17 cellular contexts compared by ENCODE assay signal in the genomic region with DNA sequence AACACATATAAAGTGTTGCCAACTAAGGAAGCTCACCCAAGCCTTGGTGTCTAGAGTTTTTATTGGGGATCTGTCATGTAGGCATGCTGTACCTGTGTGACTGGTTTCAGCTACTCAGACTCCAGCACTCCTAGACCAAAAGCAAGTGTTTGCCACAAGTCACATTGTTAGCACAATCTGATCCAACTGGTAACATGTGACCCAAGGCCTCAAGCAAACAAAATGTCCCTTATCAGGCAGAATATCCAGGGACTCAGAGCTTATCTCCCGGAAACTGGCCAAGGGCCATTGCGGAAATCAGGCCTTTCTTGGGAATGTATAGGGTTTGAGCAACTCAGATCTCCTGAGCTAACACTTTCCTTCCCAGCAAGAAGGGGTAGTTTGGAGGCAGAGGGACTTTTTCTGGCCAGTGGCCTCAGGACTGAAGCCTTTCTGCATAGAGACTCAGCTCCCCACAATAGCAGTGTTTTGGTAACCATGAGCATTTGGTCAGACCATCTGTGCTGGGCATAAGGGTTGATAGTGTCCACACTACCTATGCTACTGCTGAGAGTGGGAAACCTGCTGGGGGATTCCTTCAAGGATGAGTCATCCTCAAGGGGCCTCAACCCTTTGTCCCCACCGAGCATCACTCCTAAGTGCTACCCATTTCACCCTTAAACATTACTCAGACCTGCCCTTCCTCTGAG. TPM values are rescaled to one million over a fixed set of nuclear protein-coding genes. Genes with fewer than 3 reads are reported as not detected.
DNase-seq lines count a peak whose midpoint lies in the region; ATAC-seq and TF ChIP-seq lines count a peak whose summit lies in the region.
"Had no signal": no experiment of that assay in that cellular context is flagged by ENCODE, and none has a peak within 500 bp of the region (broad histone marks: within the 10 kb centered on the region; RNA-seq: fewer than 3 reads in every experiment).

No MANE protein-coding gene starts in this region.

- no peaks in the 10 kb centered on the region for H3K9me3 Mint-ChIP-seq in endodermal cell
- no peaks in the 10 kb centered on the region for H3K9me3 Mint-ChIP-seq in activated naive CD4-positive, alpha-beta T cell treated with anti-CD3 and anti-CD28 coated beads for 36 hours
- H3K9me3 Mint-ChIP-seq: activated T-cell treated with anti-CD3 and anti-CD28 coated beads, Interleukin-2, amount 50 U/mL, for 4 hours; mesothelial cell of epicardium had no signal

- peak overlapping the region; percentile 96 for H3K27ac ChIP-seq in C4-2B
- H3K27ac ChIP-seq in right lobe of liver, result no peak overlapping the region
- H3K27ac ChIP-seq in endodermal cell (ENCODE audit: low read depth, low read length), result no peak overlapping the region
- H3K27ac ChIP-seq: thoracic aorta had no signal

- H3K4me3 ChIP-seq in right lobe of liver (no peak overlapping the region), endodermal cell (ENCODE audit: low read length) (no peak overlapping the region)
- H3K4me3 ChIP-seq: thoracic aorta had no signal

- H3K36me3 ChIP-seq in right lobe of liver, result no peaks in the 10 kb centered on the region
- H3K36me3 ChIP-seq in endodermal cell (ENCODE audit: control insufficient read depth, insufficient read depth, low read length), result no peaks in the 10 kb centered on the region
- H3K36me3 ChIP-seq: thoracic aorta had no signal

- H3K27me3 ChIP-seq in right lobe of liver (no peaks in the 10 kb centered on the region), endodermal cell (ENCODE audit: control insufficient read depth, insufficient read depth, low read length, poor library complexity, severe bottlenecking) (no peaks in the 10 kb centered on the region)

- TF ChIP-seq POLR2A in right lobe of liver (IDR thresholded peaks at IDR 0.05), result no peak

- H3K27ac Mint-ChIP-seq in endodermal cell, result no peak overlapping the region
- H3K27ac Mint-ChIP-seq in activated naive CD4-positive, alpha-beta T cell treated with anti-CD3 and anti-CD28 coated beads for 36 hours, result no peak overlapping the region

- H3K4me1 ChIP-seq in right lobe of liver (no peaks in the 10 kb centered on the region), endodermal cell (ENCODE audit: control insufficient read depth, insufficient read depth, low read length) (peaks cover 15% of the 10 kb centered on the region)

- intact Hi-C loops in right lobe of liver (cut with DNase I), result no loop called here
- intact Hi-C loops in activated naive CD4-positive, alpha-beta T cell treated with anti-CD3 and anti-CD28 coated beads for 36 hours (cut with micrococcal nuclease), result no loop called here

- peak; percentile 60 to 86 (median 70) for ATAC-seq in right lobe of liver
- ATAC-seq: activated T-cell treated with anti-CD3 and anti-CD28 coated beads, Interleukin-2, amount 50 U/mL, for 4 hours; HCT116 had no signal

- DNase-seq in DMS53 treated with DMSO at 0.1 percent for 48 hours (lab: John Stamatoyannopoulos, UW; ENCODE audit: unreplicated experiment), result peak; percentile 29
- peak; percentile 56 for DNase-seq in cerebellar cortex (ENCODE audit: low spot score)
- DNase-seq in right lobe of liver, result peak in 1 of 3 donors; percentile 39
- no peak for DNase-seq in cerebellar nuclear complex (lab: John Stamatoyannopoulos, UW)
- no peak for DNase-seq in endodermal cell
- DNase-seq in HuH-7.5 (ENCODE audit: low spot score), result no peak
- DNase-seq in activated naive CD4-positive, alpha-beta T cell treated with anti-CD3 and anti-CD28 coated beads for 36 hours, result no peak
- DNase-seq: activated CD4-positive, alpha-beta T cell treated with anti-CD3 and anti-CD28 coated beads, Interleukin-2, amount 50 U/mL, for 48 hours; activated T-cell treated with anti-CD3 and anti-CD28 coated beads, Interleukin-2, amount 50 U/mL, for 4 hours; AML-193; foreskin melanocyte; stimulated activated CD4-positive, alpha-beta T cell treated with anti-CD3 and anti-CD28 coated beads, Interleukin-4, amount 100 ng/mL, for 1 hour had no signal

- H3K9me3 ChIP-seq in right lobe of liver (no peaks in the 10 kb centered on the region), endodermal cell (ENCODE audit: control insufficient read depth, low read length) (no peaks in the 10 kb centered on the region)
- H3K9me3 ChIP-seq: thoracic aorta had no signal

- TF ChIP-seq CTCF in C4-2B (conservative IDR thresholded peaks at IDR 0.05), result no peak
- TF ChIP-seq CTCF in right lobe of liver (IDR thresholded peaks at IDR 0.05), result no peak
- no peak for TF ChIP-seq CTCF in endodermal cell (conservative IDR thresholded peaks at IDR 0.05)

- H3K4me1 Mint-ChIP-seq in endodermal cell, result peaks cover 21% of the 10 kb centered on the region
- H3K4me1 Mint-ChIP-seq in activated naive CD4-positive, alpha-beta T cell treated with anti-CD3 and anti-CD28 coated beads for 36 hours (ENCODE audit: low read depth), result no peaks in the 10 kb centered on the region

- CTCF ChIA-PET in activated naive CD4-positive, alpha-beta T cell treated with anti-CD3 and anti-CD28 coated beads for 36 hours (lab: Charles Lee), result interaction anchor here (0.6 to 1.9 kb wide), 6 partner anchors 170 to 301 kb away, joined by 3 to 12 read pairs (median 4); no protein-coding TSS in a partner anchor

- H3K4me3 Mint-ChIP-seq in endodermal cell, result no peak overlapping the region
- H3K4me3 Mint-ChIP-seq in activated naive CD4-positive, alpha-beta T cell treated with anti-CD3 and anti-CD28 coated beads for 36 hours, result no peak overlapping the region
- H3K4me3 Mint-ChIP-seq: activated T-cell treated with anti-CD3 and anti-CD28 coated beads, Interleukin-2, amount 50 U/mL, for 4 hours; mesothelial cell of epicardium had no signal

- no peaks in the 10 kb centered on the region for H3K27me3 Mint-ChIP-seq in endodermal cell (ENCODE audit: insufficient read depth)
- peaks cover 30% of the 10 kb centered on the region for H3K27me3 Mint-ChIP-seq in activated naive CD4-positive, alpha-beta T cell treated with anti-CD3 and anti-CD28 coated beads for 36 hours (ENCODE audit: low read depth)

- H3K36me3 Mint-ChIP-seq in endodermal cell (ENCODE audit: low read depth), result no peaks in the 10 kb centered on the region
- no peaks in the 10 kb centered on the region for H3K36me3 Mint-ChIP-seq in activated naive CD4-positive, alpha-beta T cell treated with anti-CD3 and anti-CD28 coated beads for 36 hours (ENCODE audit: low read depth)
- H3K36me3 Mint-ChIP-seq: mesothelial cell of epicardium had no signal

- no CpG with 5 or more reads among the region's 3 CpGs for WGBS in right lobe of liver (ENCODE audit: insufficient coverage, low coverage, low lambda C conversion rate, missing lambda C conversion rate)
- WGBS in endodermal cell (ENCODE audit: insufficient coverage in 1 of 2, insufficient read length in 1 of 2), 2 experiments, result 43 to 77% methylated on average over 3 of the region's 3 CpGs

- no peak overlapping the region for H3K9ac ChIP-seq in endodermal cell (ENCODE audit: extremely low read depth, low read length, poor library complexity, severe bottlenecking)

RNA-seq across cellular contexts. Expression of gene NHLH2, which starts 29.6 kb away (rescaled TPM):
- total RNA-seq in right lobe of liver, result not detected
- total RNA-seq in endodermal cell, result 1 to 10 TPM; 1.4 to 2.1 TPM
- polyA plus RNA-seq in endodermal cell (2013, experiment 1 of 2), result 19.9 TPM
- polyA plus RNA-seq in endodermal cell (2013, experiment 2 of 2), result 15.9 TPM
- total RNA-seq in activated naive CD4-positive, alpha-beta T cell treated with anti-CD3 and anti-CD28 coated beads for 36 hours, result not detected
- total RNA-seq: activated T-cell treated with anti-CD3 and anti-CD28 coated beads, Interleukin-2, amount 50 U/mL, for 4 hours; MCF 10A; thoracic aorta had no signal

RNA-seq across cellular contexts. Expression of gene CASQ2, which starts 42.8 kb away (rescaled TPM):
- total RNA-seq in right lobe of liver, result under 1 TPM in 4 of 6 experiments, not detected in 2; 0.09 to 0.44 (median 0.21) TPM
- total RNA-seq in endodermal cell, result not detected
- polyA plus RNA-seq in endodermal cell (2013, experiment 1 of 2), result 0.82 TPM
- polyA plus RNA-seq in endodermal cell (2013, experiment 2 of 2), result 0.99 TPM
- total RNA-seq in activated naive CD4-positive, alpha-beta T cell treated with anti-CD3 and anti-CD28 coated beads for 36 hours, result not detected
- total RNA-seq: activated T-cell treated with anti-CD3 and anti-CD28 coated beads, Interleukin-2, amount 50 U/mL, for 4 hours; MCF 10A had no signal

Comparison
In these comparisons a context has a peak if more than half of its experiments do, and no peak if none do; other contexts are left out.
1. DNase-seq: peak in DMS53 treated with DMSO at 0.1 percent for 48 hours (single experiment) and cerebellar cortex (single experiment); none in cerebellar nuclear complex (0 of 2), endodermal cell (single experiment), HuH-7.5 (single experiment) and activated naive CD4-positive, alpha-beta T cell treated with anti-CD3 and anti-CD28 coated beads for 36 hours (single experiment).